In the genomic region with DNA sequence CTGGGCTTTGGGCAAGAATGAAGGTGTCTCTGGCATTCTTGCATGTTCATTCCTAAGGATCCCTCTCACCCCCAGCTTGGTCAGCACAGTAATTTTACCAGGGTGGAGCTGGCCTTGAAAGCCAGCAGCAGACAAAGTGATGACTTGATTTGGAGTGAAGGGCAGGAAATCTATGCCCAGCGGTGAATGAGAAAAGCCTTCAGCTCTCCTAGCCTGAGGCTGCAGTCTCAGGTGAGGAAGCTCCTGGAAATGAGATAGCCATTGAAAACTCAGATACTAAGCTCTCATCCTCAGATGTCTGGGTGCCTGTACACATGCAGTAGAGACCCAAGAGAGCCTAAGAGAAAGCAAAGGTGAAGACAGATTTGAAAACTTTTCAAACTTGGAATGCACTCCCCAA, we compare ENCODE assay signal across 1 cellular context.
TF ChIP-seq lines count a peak whose summit lies in the region.

No MANE protein-coding gene starts in this region.

TF ChIP-seq in WTC11, 78 proteins besides CTCF, POLR2A, EP300 and RAD21 (continued from another document):
- TF ChIP-seq, protein P1, sequence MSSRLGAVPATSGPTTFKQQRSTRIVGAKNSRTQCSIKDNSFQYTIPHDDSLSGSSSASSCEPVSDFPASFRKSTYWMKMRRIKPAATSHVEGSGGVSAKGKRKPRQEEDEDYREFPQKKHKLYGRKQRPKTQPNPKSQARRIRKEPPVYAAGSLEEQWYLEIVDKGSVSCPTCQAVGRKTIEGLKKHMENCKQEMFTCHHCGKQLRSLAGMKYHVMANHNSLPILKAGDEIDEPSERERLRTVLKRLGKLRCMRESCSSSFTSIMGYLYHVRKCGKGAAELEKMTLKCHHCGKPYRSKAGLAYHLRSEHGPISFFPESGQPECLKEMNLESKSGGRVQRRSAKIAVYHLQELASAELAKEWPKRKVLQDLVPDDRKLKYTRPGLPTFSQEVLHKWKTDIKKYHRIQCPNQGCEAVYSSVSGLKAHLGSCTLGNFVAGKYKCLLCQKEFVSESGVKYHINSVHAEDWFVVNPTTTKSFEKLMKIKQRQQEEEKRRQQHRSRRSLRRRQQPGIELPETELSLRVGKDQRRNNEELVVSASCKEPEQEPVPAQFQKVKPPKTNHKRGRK (CRISPR knock-in tag; IDR thresholded peaks at IDR 0.05; ENCODE audit: borderline replicate concordance): no peak
- TF ChIP-seq, protein P2, sequence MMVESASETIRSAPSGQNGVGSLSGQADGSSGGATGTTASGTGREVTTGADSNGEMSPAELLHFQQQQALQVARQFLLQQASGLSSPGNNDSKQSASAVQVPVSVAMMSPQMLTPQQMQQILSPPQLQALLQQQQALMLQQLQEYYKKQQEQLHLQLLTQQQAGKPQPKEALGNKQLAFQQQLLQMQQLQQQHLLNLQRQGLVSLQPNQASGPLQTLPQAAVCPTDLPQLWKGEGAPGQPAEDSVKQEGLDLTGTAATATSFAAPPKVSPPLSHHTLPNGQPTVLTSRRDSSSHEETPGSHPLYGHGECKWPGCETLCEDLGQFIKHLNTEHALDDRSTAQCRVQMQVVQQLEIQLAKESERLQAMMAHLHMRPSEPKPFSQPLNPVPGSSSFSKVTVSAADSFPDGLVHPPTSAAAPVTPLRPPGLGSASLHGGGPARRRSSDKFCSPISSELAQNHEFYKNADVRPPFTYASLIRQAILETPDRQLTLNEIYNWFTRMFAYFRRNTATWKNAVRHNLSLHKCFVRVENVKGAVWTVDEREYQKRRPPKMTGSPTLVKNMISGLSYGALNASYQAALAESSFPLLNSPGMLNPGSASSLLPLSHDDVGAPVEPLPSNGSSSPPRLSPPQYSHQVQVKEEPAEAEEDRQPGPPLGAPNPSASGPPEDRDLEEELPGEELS (CRISPR knock-in tag; IDR thresholded peaks at IDR 0.05): no peak
- TF ChIP-seq ZSCAN18 (CRISPR knock-in tag; IDR thresholded peaks at IDR 0.05) (no peak), ZNF671 (CRISPR knock-in tag; IDR thresholded peaks at IDR 0.05) (no peak), GABPB1 (CRISPR knock-in tag; IDR thresholded peaks at IDR 0.05) (no peak), GRHL2 (CRISPR knock-in tag; IDR thresholded peaks at IDR 0.05; ENCODE audit: insufficient replicate concordance, severe bottlenecking) (no peak), ZNF317 (CRISPR knock-in tag; IDR thresholded peaks at IDR 0.05; ENCODE audit: borderline replicate concordance, low read depth) (no peak), E2F1 (CRISPR knock-in tag; IDR thresholded peaks at IDR 0.05) (no peak), KAT7 (CRISPR knock-in tag; IDR thresholded peaks at IDR 0.05; ENCODE audit: borderline replicate concordance) (no peak), CREB1 (CRISPR knock-in tag; IDR thresholded peaks at IDR 0.05) (no peak), FOXK1 (CRISPR knock-in tag; IDR thresholded peaks at IDR 0.05) (no peak), PRRX2 (CRISPR knock-in tag; IDR thresholded peaks at IDR 0.05) (no peak), HMGA2 (CRISPR knock-in tag; IDR thresholded peaks at IDR 0.05) (no peak), FOXP1 (CRISPR knock-in tag; IDR thresholded peaks at IDR 0.05; ENCODE audit: borderline replicate concordance) (no peak)
- TF ChIP-seq, protein P3, sequence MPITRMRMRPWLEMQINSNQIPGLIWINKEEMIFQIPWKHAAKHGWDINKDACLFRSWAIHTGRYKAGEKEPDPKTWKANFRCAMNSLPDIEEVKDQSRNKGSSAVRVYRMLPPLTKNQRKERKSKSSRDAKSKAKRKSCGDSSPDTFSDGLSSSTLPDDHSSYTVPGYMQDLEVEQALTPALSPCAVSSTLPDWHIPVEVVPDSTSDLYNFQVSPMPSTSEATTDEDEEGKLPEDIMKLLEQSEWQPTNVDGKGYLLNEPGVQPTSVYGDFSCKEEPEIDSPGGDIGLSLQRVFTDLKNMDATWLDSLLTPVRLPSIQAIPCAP (CRISPR knock-in tag; IDR thresholded peaks at IDR 0.05): no peak
